Comparison of ENCODE assay signal across 31 cellular contexts in the genomic region with DNA sequence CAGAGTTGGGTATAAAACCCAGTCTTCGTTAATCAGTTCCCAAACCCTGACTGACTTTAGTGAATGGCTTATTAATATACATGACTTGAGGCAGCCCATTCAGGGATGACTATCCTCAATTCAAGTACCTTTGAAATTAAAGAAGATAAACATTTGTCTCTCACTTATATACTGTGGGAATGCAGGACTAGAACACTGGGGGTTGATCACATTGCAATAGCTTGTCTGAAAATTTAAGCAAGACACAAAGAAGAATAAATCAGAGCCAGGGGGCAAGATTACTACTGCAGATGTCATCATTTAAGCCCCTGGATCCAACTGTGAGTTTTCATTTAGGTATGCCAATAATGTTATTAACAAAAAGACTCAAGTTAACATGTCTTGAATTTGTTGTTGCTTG.
"Had no signal": no experiment of that assay in that cellular context is flagged by ENCODE, and none has a peak within 500 bp of the region (broad histone marks: within the 10 kb centered on the region; RNA-seq: fewer than 3 reads in every experiment).

No MANE protein-coding gene starts in this region.

- H3K27ac ChIP-seq: heart right ventricle, hepatocyte, lower lobe of right lung, ovary, skin epidermis, stomach, testis, thyroid gland, transverse colon, upper lobe of left lung had no signal

- H3K4me1 Mint-ChIP-seq: naive thymus-derived CD4-positive, alpha-beta T cell; neural crest cell; stimulated activated naive B cell treated with anti-CD40 and anti-IgM and Interleukin-4, amounts not matched to agents 10 μg/mL and 1 μg/mL and 100 μg/mL, for 72 hours had no signal

- ATAC-seq: heart right ventricle; left cardiac atrium; left lobe of liver; lower lobe of right lung; mucosa of descending colon; naive thymus-derived CD4-positive, alpha-beta T cell; natural killer cell treated with Interleukin-12 subunit alpha and Interleukin-12 subunit beta and Interleukin-15 and Interleukin-18, amount 100 ng/mL, for 72 hours; right cardiac atrium; sciatic nerve; stimulated activated naive B cell treated with anti-CD40 and anti-IgM and Interleukin-4, amounts not matched to agents 10 μg/mL and 1 μg/mL and 100 μg/mL, for 72 hours; stimulated activated naive CD8-positive, alpha-beta T cell treated with anti-CD3 and anti-CD28 coated beads, Interleukin-15, Interleukin-2, amounts not matched to agents 100 U/mL and 50 U/mL, for 24 hours had no signal

- H3K9me3 Mint-ChIP-seq: natural killer cell treated with Interleukin-12 subunit alpha and Interleukin-12 subunit beta and Interleukin-15 and Interleukin-18, amount 100 ng/mL, for 72 hours; stimulated activated naive B cell treated with anti-CD40 and anti-IgM and Interleukin-4, amounts not matched to agents 10 μg/mL and 1 μg/mL and 100 μg/mL, for 72 hours had no signal

- DNase-seq: heart right ventricle; islet precursor cell; left cardiac atrium; lower lobe of right lung; mammary epithelial cell; mesendoderm; midbrain; naive thymus-derived CD4-positive, alpha-beta T cell; nucleus accumbens; ovary; retina; right cardiac atrium; stimulated activated CD4-positive, alpha-beta T cell treated with anti-CD3 and anti-CD28 coated beads, Interleukin-12 subunit alpha, Interleukin-12 subunit beta, amount 100 ng/mL, for 4 hours; stimulated activated CD4-positive, alpha-beta T cell treated with anti-CD3 and anti-CD28 coated beads, Interleukin-15, amount 100 ng/mL, for 24 hours; stimulated activated CD4-positive, alpha-beta T cell treated with anti-CD3 and anti-CD28 coated beads, Interleukin-2, amount 100 ng/mL, for 24 hours; stimulated activated CD4-positive, alpha-beta T cell treated with anti-CD3 and anti-CD28 coated beads, Interleukin-4, amount 100 ng/mL, for 1 hour; stimulated activated naive B cell treated with anti-CD40 and anti-IgM and Interleukin-4, amounts not matched to agents 10 μg/mL and 1 μg/mL and 100 μg/mL, for 72 hours; stimulated activated naive CD8-positive, alpha-beta T cell treated with anti-CD3 and anti-CD28 coated beads, Interleukin-15, Interleukin-2, amounts not matched to agents 100 U/mL and 50 U/mL, for 24 hours; stomach; testis; thyroid gland; transverse colon had no signal

- H3K9me3 ChIP-seq: lower lobe of right lung, mucosa of descending colon, ovary, testis, thyroid gland, transverse colon, upper lobe of left lung had no signal

- H3K27me3 ChIP-seq: heart right ventricle, hepatocyte, ovary, stomach, testis, thyroid gland, transverse colon, upper lobe of left lung had no signal

- H3K4me1 ChIP-seq: heart right ventricle, lower lobe of right lung, stomach, testis, thyroid gland, transverse colon, upper lobe of left lung had no signal

- H3K4me3 Mint-ChIP-seq: naive thymus-derived CD4-positive, alpha-beta T cell; natural killer cell treated with Interleukin-12 subunit alpha and Interleukin-12 subunit beta and Interleukin-15 and Interleukin-18, amount 100 ng/mL, for 72 hours; neural crest cell; stimulated activated naive B cell treated with anti-CD40 and anti-IgM and Interleukin-4, amounts not matched to agents 10 μg/mL and 1 μg/mL and 100 μg/mL, for 72 hours had no signal

- H3K36me3 Mint-ChIP-seq: naive thymus-derived CD4-positive, alpha-beta T cell; natural killer cell treated with Interleukin-12 subunit alpha and Interleukin-12 subunit beta and Interleukin-15 and Interleukin-18, amount 100 ng/mL, for 72 hours; stimulated activated naive B cell treated with anti-CD40 and anti-IgM and Interleukin-4, amounts not matched to agents 10 μg/mL and 1 μg/mL and 100 μg/mL, for 72 hours had no signal

- H3K27me3 Mint-ChIP-seq: naive thymus-derived CD4-positive, alpha-beta T cell; natural killer cell treated with Interleukin-12 subunit alpha and Interleukin-12 subunit beta and Interleukin-15 and Interleukin-18, amount 100 ng/mL, for 72 hours; progenitor cell of endocrine pancreas; stimulated activated naive B cell treated with anti-CD40 and anti-IgM and Interleukin-4, amounts not matched to agents 10 μg/mL and 1 μg/mL and 100 μg/mL, for 72 hours had no signal

- H3K27ac Mint-ChIP-seq: naive thymus-derived CD4-positive, alpha-beta T cell; natural killer cell treated with Interleukin-12 subunit alpha and Interleukin-12 subunit beta and Interleukin-15 and Interleukin-18, amount 100 ng/mL, for 72 hours; progenitor cell of endocrine pancreas; stimulated activated naive B cell treated with anti-CD40 and anti-IgM and Interleukin-4, amounts not matched to agents 10 μg/mL and 1 μg/mL and 100 μg/mL, for 72 hours had no signal
